In the genomic region with DNA sequence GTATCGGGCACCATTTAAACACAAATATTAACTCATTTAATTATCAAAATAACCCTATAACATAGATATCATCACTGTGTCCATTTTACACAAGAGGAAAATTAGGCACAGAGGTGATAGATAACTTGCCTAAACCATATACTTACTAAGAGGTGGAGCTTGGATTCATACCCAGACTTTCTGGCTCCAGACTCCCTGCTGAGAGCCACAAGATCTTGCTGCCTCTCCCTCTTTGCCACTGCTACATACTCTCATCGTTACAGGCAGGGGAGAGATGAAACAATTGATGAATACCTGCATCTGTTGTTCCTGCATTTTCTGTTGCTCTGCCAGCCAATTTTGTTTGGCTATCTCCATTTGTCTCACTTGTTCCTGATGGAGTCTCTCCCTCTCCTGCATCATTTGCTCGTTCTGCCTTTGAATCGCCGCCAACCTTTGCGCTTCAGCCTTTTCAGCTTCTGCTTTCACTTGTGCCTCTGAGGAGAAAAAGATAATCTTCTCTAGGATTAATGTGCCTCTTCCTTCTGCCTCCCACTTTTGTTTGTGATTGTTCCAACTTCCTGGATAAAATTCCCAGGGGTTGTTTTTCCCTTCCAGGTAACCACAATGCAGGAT, we compare ENCODE assay signal across 9 cellular contexts. TPM values are rescaled to one million over a fixed set of nuclear protein-coding genes. Genes with fewer than 3 reads are reported as not detected.
DNase-seq lines count a peak whose midpoint lies in the region; ATAC-seq and TF ChIP-seq lines count a peak whose summit lies in the region.
"Had no signal": no experiment of that assay in that cellular context is flagged by ENCODE, and none has a peak within 500 bp of the region (broad histone marks: within the 10 kb centered on the region; RNA-seq: fewer than 3 reads in every experiment).

No MANE protein-coding gene starts in this region.

- H4K20me1 ChIP-seq in neural progenitor cell (ENCODE audit: low read depth): no peaks in the 10 kb centered on the region

- peak overlapping the region; percentile 21 for H3K4me2 ChIP-seq in neural progenitor cell

- H2AFZ ChIP-seq in neural progenitor cell (replicated peaks): peak overlapping the region; percentile 17

- no peak overlapping the region for H3K27ac Mint-ChIP-seq in neural progenitor cell
- no peak overlapping the region for H3K27ac Mint-ChIP-seq in activated T-helper 2 cell treated with anti-CD3 and anti-CD28 coated beads, Interferon-gamma antibody, Interleukin-2, Interleukin-4, amounts not matched to agents 10 μg/mL and 5 μg/mL and 100 μg/mL, durations not matched to agents 14 hours and 24 hours and 36 hours

- intact Hi-C loops in activated T-helper 2 cell treated with anti-CD3 and anti-CD28 coated beads, Interferon-gamma antibody, Interleukin-2, Interleukin-4, amounts not matched to agents 10 μg/mL and 5 μg/mL and 100 μg/mL, durations not matched to agents 14 hours and 24 hours and 36 hours (cut with micrococcal nuclease): no loop called here

- no peaks in the 10 kb centered on the region for H3K27me3 ChIP-seq in neural progenitor cell

- no peaks in the 10 kb centered on the region for H3K36me3 ChIP-seq in neural progenitor cell

- H3K4me1 Mint-ChIP-seq in neural progenitor cell: peaks cover 15% of the 10 kb centered on the region
- peaks cover 61% of the 10 kb centered on the region for H3K4me1 Mint-ChIP-seq in activated T-helper 2 cell treated with anti-CD3 and anti-CD28 coated beads, Interferon-gamma antibody, Interleukin-2, Interleukin-4, amounts not matched to agents 10 μg/mL and 5 μg/mL and 100 μg/mL, durations not matched to agents 14 hours and 24 hours and 36 hours (ENCODE audit: low read depth)

- H3K9ac ChIP-seq in neural progenitor cell: no peak overlapping the region

- H3K27me3 Mint-ChIP-seq in neural progenitor cell (ENCODE audit: insufficient read depth, low read depth): no peaks in the 10 kb centered on the region
- no peaks in the 10 kb centered on the region for H3K27me3 Mint-ChIP-seq in activated T-helper 2 cell treated with anti-CD3 and anti-CD28 coated beads, Interferon-gamma antibody, Interleukin-2, Interleukin-4, amounts not matched to agents 10 μg/mL and 5 μg/mL and 100 μg/mL, durations not matched to agents 14 hours and 24 hours and 36 hours (ENCODE audit: low read depth)

- H3K27ac ChIP-seq in neural progenitor cell: no peak overlapping the region

- no peak for ATAC-seq in HG03457 (IDR thresholded peaks at IDR 0.05; ENCODE audit: unreplicated experiment)

- peak; percentile 13 for DNase-seq in DMS 273 treated with DMSO at 0.1 percent for 48 hours (lab: John Stamatoyannopoulos, UW)
- peak; percentile 95 for DNase-seq in NCI-H1105 treated with DMSO at 0.1 percent for 48 hours (lab: John Stamatoyannopoulos, UW)
- DNase-seq in cardiac fibroblast (ENCODE audit: low read depth in 2 of 2): peak; percentile 15 to 35
- peak; percentile 20 for DNase-seq in neural progenitor cell (ENCODE audit: low spot score)
- DNase-seq in activated T-helper 2 cell treated with anti-CD3 and anti-CD28 coated beads, Interferon-gamma antibody, Interleukin-2, Interleukin-4, amounts not matched to agents 10 μg/mL and 5 μg/mL and 100 μg/mL, durations not matched to agents 14 hours and 24 hours and 36 hours (ENCODE audit: low spot score): no peak
- no peak for DNase-seq in activated naive CD4-positive, alpha-beta T cell treated with Interleukin-2 at 50 U/mL for 16 hours
- no peak for DNase-seq in C1 segment of cervical spinal cord (lab: John Stamatoyannopoulos, UW)
- DNase-seq: hypothalamus had no signal

- no peaks in the 10 kb centered on the region for H3F3A ChIP-seq in neural progenitor cell (ENCODE audit: low read depth)

- peaks cover 12% of the 10 kb centered on the region for H3K4me1 ChIP-seq in neural progenitor cell

- no peaks in the 10 kb centered on the region for H3K9me3 Mint-ChIP-seq in neural progenitor cell
- H3K9me3 Mint-ChIP-seq in activated T-helper 2 cell treated with anti-CD3 and anti-CD28 coated beads, Interferon-gamma antibody, Interleukin-2, Interleukin-4, amounts not matched to agents 10 μg/mL and 5 μg/mL and 100 μg/mL, durations not matched to agents 14 hours and 24 hours and 36 hours: peaks cover 2% of the 10 kb centered on the region

- no peaks in the 10 kb centered on the region for H3K79me2 ChIP-seq in neural progenitor cell (ENCODE audit: low read depth)

- H3K36me3 Mint-ChIP-seq in neural progenitor cell: no peaks in the 10 kb centered on the region
- H3K36me3 Mint-ChIP-seq in activated T-helper 2 cell treated with anti-CD3 and anti-CD28 coated beads, Interferon-gamma antibody, Interleukin-2, Interleukin-4, amounts not matched to agents 10 μg/mL and 5 μg/mL and 100 μg/mL, durations not matched to agents 14 hours and 24 hours and 36 hours (ENCODE audit: low read depth): peaks cover 87% of the 10 kb centered on the region

- no peaks in the 10 kb centered on the region for H3K9me3 ChIP-seq in neural progenitor cell (ENCODE audit: low read depth)

- H3K4me3 ChIP-seq in cardiac fibroblast (replicated peaks in 1 of 2; ENCODE audit: low read depth in 2 of 2, low read length in 2 of 2) (no peak overlapping the region), neural progenitor cell (no peak overlapping the region)

- H3K4me3 Mint-ChIP-seq in neural progenitor cell: no peak overlapping the region
- no peak overlapping the region for H3K4me3 Mint-ChIP-seq in activated T-helper 2 cell treated with anti-CD3 and anti-CD28 coated beads, Interferon-gamma antibody, Interleukin-2, Interleukin-4, amounts not matched to agents 10 μg/mL and 5 μg/mL and 100 μg/mL, durations not matched to agents 14 hours and 24 hours and 36 hours (ENCODE audit: low read depth)

- no peak for TF ChIP-seq CTCF in cardiac fibroblast (IDR thresholded peaks at IDR 0.05; ENCODE audit: low read depth, low read length)
- no peak for TF ChIP-seq CTCF in neural progenitor cell (IDR thresholded peaks at IDR 0.05)

RNA-seq across cellular contexts. Expression of a gene that starts 10.6 kb away (rescaled TPM):
- total RNA-seq in neural progenitor cell (ENCODE audit: low replicate concordance): not detected in 2 replicates
- total RNA-seq in activated T-helper 2 cell treated with anti-CD3 and anti-CD28 coated beads, Interferon-gamma antibody, Interleukin-2, Interleukin-4, amounts not matched to agents 10 μg/mL and 5 μg/mL and 100 μg/mL, durations not matched to agents 14 hours and 24 hours and 36 hours: 34.3 TPM in 2 replicates

Comparison
In these comparisons a context has a peak if more than half of its experiments do, and no peak if none do; other contexts are left out.
1. DNase-seq: peak in DMS 273 treated with DMSO at 0.1 percent for 48 hours (single experiment), NCI-H1105 treated with DMSO at 0.1 percent for 48 hours (single experiment), cardiac fibroblast (2 of 2) and neural progenitor cell (single experiment); none in activated T-helper 2 cell treated with anti-CD3 and anti-CD28 coated beads, Interferon-gamma antibody, Interleukin-2, Interleukin-4, amounts not matched to agents 10 μg/mL and 5 μg/mL and 100 μg/mL, durations not matched to agents 14 hours and 24 hours and 36 hours (single experiment), activated naive CD4-positive, alpha-beta T cell treated with Interleukin-2 at 50 U/mL for 16 hours (single experiment) and C1 segment of cervical spinal cord (0 of 14).
2. RNA of a gene that starts 10.6 kb away (total RNA-seq): 34.3 TPM in activated T-helper 2 cell treated with anti-CD3 and anti-CD28 coated beads, Interferon-gamma antibody, Interleukin-2, Interleukin-4, amounts not matched to agents 10 μg/mL and 5 μg/mL and 100 μg/mL, durations not matched to agents 14 hours and 24 hours and 36 hours; not detected in neural progenitor cell; every median in the first group is over 10 times any median in the second.